Comparison of ENCODE assay signal across 19 cellular contexts in the genomic region with DNA sequence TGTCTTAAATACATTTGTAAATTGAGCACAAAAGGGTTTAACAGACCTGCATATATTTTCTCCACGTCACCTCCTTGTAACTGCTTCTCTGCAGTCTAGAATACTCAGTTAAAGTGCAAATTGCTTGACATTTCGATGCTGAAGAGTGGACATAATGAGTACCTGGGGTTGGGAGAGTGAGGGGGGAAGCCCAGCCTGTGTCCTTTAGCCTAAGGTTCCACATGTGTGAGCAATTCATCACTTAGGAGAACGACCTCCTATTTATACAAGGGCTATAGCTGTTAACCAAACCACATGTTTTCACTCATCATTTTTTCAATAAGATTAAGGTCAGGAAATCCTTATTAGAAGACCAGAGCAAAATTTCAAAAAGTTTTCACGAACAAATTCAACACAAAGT. TPM values are rescaled to one million over a fixed set of nuclear protein-coding genes. Genes with fewer than 3 reads are reported as not detected.
A peak's percentile ranks its signal among the peaks of the same experiment; 100 is the strongest.
DNase-seq lines count a peak whose midpoint lies in the region; ATAC-seq, FAIRE-seq and TF ChIP-seq lines count a peak whose summit lies in the region.
"Had no signal": no experiment of that assay in that cellular context is flagged by ENCODE, and none has a peak within 500 bp of the region (broad histone marks: within the 10 kb centered on the region; RNA-seq: fewer than 3 reads in every experiment).

No MANE protein-coding gene starts in this region.

- H3K4me1 ChIP-seq in A549 = peaks cover 41% of the 10 kb centered on the region
- H3K4me1 ChIP-seq: Caco-2, HAP-1 had no signal

- no peaks in the 10 kb centered on the region for H3F3A ChIP-seq in neural cell (ENCODE audit: insufficient read depth, low read length, poor library complexity, severe bottlenecking)

- no peaks in the 10 kb centered on the region for H3K79me2 ChIP-seq in neural cell (replicated peaks; ENCODE audit: insufficient read depth, low read length)

- POLR2A ChIA-PET in A549 (lab: Yijun Ruan, JAX) = no interaction called here
- POLR2A ChIA-PET in activated CD8-positive, alpha-beta T cell treated with anti-CD3 and anti-CD28 coated beads, Interleukin-2, amount 10 ng/mL, durations not matched to agents 7 days and 5 days (lab: Charles Lee) = no interaction called here

- H3K4me2 ChIP-seq in A549 (peak overlapping the region; percentile 79), neural cell (ENCODE audit: low read length) (no peak overlapping the region)

- DNase-seq in A549 (ENCODE audit: low read depth in 1 of 2, low spot score in 1 of 2) = no peak
- peak; percentile 21 for DNase-seq in DMS114 treated with DMSO at 0.1 percent for 48 hours (lab: John Stamatoyannopoulos, UW; ENCODE audit: unreplicated experiment)
- DNase-seq in UCSD-AML1 (lab: John Stamatoyannopoulos, UW; ENCODE audit: unreplicated experiment) = peak; percentile 0
- DNase-seq in activated CD8-positive, alpha-beta T cell treated with anti-CD3 and anti-CD28 coated beads, Interleukin-2, amount 10 ng/mL, durations not matched to agents 7 days and 5 days = no peak
- no peak for DNase-seq in NCI-H345 treated with DMSO at 0.1 percent for 48 hours (lab: John Stamatoyannopoulos, UW; ENCODE audit: unreplicated experiment)
- DNase-seq: Caco-2; CD8-positive, alpha-beta memory T cell; DMS153; DMS79 treated with DMSO at 0.1 percent for 48 hours; EL; HFFc6 had no signal

- H3K4me3 ChIP-seq in A549 = no peak overlapping the region
- no peak overlapping the region for H3K4me3 ChIP-seq in neural cell (ENCODE audit: low read length)
- H3K4me3 ChIP-seq: HAP-1 had no signal

- TF ChIP-seq CTCF in A549 (IDR thresholded peaks at IDR 0.05) (no peak), neural cell (IDR thresholded peaks at IDR 0.05; ENCODE audit: poor library complexity, severe bottlenecking) (no peak)

- TF ChIP-seq RAD21 in A549 (conservative IDR thresholded peaks at IDR 0.05 in 1 of 2, IDR thresholded peaks at IDR 0.05 in 1 of 2) (no peak), neural cell (conservative IDR thresholded peaks at IDR 0.05) (no peak)

- no peaks in the 10 kb centered on the region for H3K36me3 Mint-ChIP-seq in activated CD8-positive, alpha-beta T cell treated with anti-CD3 and anti-CD28 coated beads, Interleukin-2, amount 10 ng/mL, durations not matched to agents 7 days and 5 days (ENCODE audit: low read depth)
- H3K36me3 Mint-ChIP-seq: CD8-positive, alpha-beta memory T cell had no signal

- H2AFZ ChIP-seq in neural cell (ENCODE audit: low read depth, low read length) = no peak overlapping the region

- no peaks in the 10 kb centered on the region for H4K20me1 ChIP-seq in neural cell (ENCODE audit: insufficient read depth)

- H3K27ac ChIP-seq in A549 (peak overlapping the region; percentile 63 to 79), neural cell (ENCODE audit: low read length) (no peak overlapping the region)

- TF ChIP-seq POLR2A in A549 (IDR thresholded peaks at IDR 0.05; ENCODE audit: low read length) = no peak

- no peak overlapping the region for H3K27ac Mint-ChIP-seq in activated CD8-positive, alpha-beta T cell treated with anti-CD3 and anti-CD28 coated beads, Interleukin-2, amount 10 ng/mL, durations not matched to agents 7 days and 5 days
- H3K27ac Mint-ChIP-seq: CD8-positive, alpha-beta memory T cell; HFFc6 had no signal

- no peaks in the 10 kb centered on the region for H3K27me3 ChIP-seq in neural cell (ENCODE audit: insufficient read depth, low read depth, low read length)

- ATAC-seq in A549 = peak; percentile 62 to 68; a peak in 4 of 6 replicates
- no peak for ATAC-seq in activated CD8-positive, alpha-beta T cell treated with anti-CD3 and anti-CD28 coated beads, Interleukin-2, amount 10 ng/mL, durations not matched to agents 7 days and 5 days
- no peak for ATAC-seq in HG02642 (IDR thresholded peaks at IDR 0.05; ENCODE audit: poor library complexity, unreplicated experiment)
- ATAC-seq: HepG2 had no signal

- no peaks in the 10 kb centered on the region for H3K4me1 Mint-ChIP-seq in activated CD8-positive, alpha-beta T cell treated with anti-CD3 and anti-CD28 coated beads, Interleukin-2, amount 10 ng/mL, durations not matched to agents 7 days and 5 days (ENCODE audit: low read depth)
- H3K4me1 Mint-ChIP-seq: CD8-positive, alpha-beta memory T cell had no signal

- no peaks in the 10 kb centered on the region for H3K27me3 Mint-ChIP-seq in activated CD8-positive, alpha-beta T cell treated with anti-CD3 and anti-CD28 coated beads, Interleukin-2, amount 10 ng/mL, durations not matched to agents 7 days and 5 days (ENCODE audit: low read depth)
- H3K27me3 Mint-ChIP-seq: CD8-positive, alpha-beta memory T cell had no signal

- H3K9me3 Mint-ChIP-seq in activated CD8-positive, alpha-beta T cell treated with anti-CD3 and anti-CD28 coated beads, Interleukin-2, amount 10 ng/mL, durations not matched to agents 7 days and 5 days (ENCODE audit: insufficient read depth) = no peaks in the 10 kb centered on the region
- H3K9me3 Mint-ChIP-seq: CD8-positive, alpha-beta memory T cell; HFFc6 had no signal

- FAIRE-seq in A549 (lab: Jason Lieb, UNC) = no peak
- FAIRE-seq: GM12891, GM19239, H1, HepG2, HTR-8/SVneo had no signal

- no peak for TF ChIP-seq EP300 in A549 (IDR thresholded peaks at IDR 0.05)
- TF ChIP-seq EP300 in neural cell (conservative IDR thresholded peaks at IDR 0.05; ENCODE audit: poor library complexity, severe bottlenecking) = no peak

- CTCF ChIA-PET in A549 (lab: Yijun Ruan, JAX) = no interaction called here
- CTCF ChIA-PET in activated CD8-positive, alpha-beta T cell treated with anti-CD3 and anti-CD28 coated beads, Interleukin-2, amount 10 ng/mL, durations not matched to agents 7 days and 5 days (lab: Charles Lee) = no interaction called here

- H3K9ac ChIP-seq in neural cell (ENCODE audit: low read length) = no peak overlapping the region

- no peaks in the 10 kb centered on the region for H3K36me3 ChIP-seq in neural cell (ENCODE audit: insufficient read depth, low read length)
- H3K36me3 ChIP-seq: HAP-1 had no signal

- H3K9me2 ChIP-seq in neural cell (ENCODE audit: insufficient read depth, low read length) = no peaks in the 10 kb centered on the region

- WGBS in A549 (ENCODE audit: missing lambda C conversion rate) = 28% methylated on average over 4 of the region's 4 CpGs

- H3K4me3 Mint-ChIP-seq in activated CD8-positive, alpha-beta T cell treated with anti-CD3 and anti-CD28 coated beads, Interleukin-2, amount 10 ng/mL, durations not matched to agents 7 days and 5 days = no peak overlapping the region
- H3K4me3 Mint-ChIP-seq: CD8-positive, alpha-beta memory T cell; HFFc6 had no signal

- H3K9me3 ChIP-seq in A549 (no peaks in the 10 kb centered on the region), neural cell (ENCODE audit: low read length) (no peaks in the 10 kb centered on the region)
- H3K9me3 ChIP-seq: Caco-2, HAP-1 had no signal

TF ChIP-seq in A549, 52 proteins besides CTCF, POLR2A, EP300 and RAD21 (continues in another document):
- TF ChIP-seq RCOR1 (IDR thresholded peaks at IDR 0.05; ENCODE audit: low read depth, low read length) = no peak
- no peak for TF ChIP-seq ZFP36 (IDR thresholded peaks at IDR 0.05; ENCODE audit: borderline replicate concordance, partially characterized antibody)
- no peak for TF ChIP-seq NFE2L2 (conservative IDR thresholded peaks at IDR 0.05; ENCODE audit: low read length)
- no peak for TF ChIP-seq TFCP2L1 (CRISPR knock-in tag; IDR thresholded peaks at IDR 0.05)
- no peak for TF ChIP-seq CHD4 (IDR thresholded peaks at IDR 0.05; ENCODE audit: borderline replicate concordance)
- no peak for TF ChIP-seq HDAC2 (IDR thresholded peaks at IDR 0.05)
- TF ChIP-seq, protein P1, sequence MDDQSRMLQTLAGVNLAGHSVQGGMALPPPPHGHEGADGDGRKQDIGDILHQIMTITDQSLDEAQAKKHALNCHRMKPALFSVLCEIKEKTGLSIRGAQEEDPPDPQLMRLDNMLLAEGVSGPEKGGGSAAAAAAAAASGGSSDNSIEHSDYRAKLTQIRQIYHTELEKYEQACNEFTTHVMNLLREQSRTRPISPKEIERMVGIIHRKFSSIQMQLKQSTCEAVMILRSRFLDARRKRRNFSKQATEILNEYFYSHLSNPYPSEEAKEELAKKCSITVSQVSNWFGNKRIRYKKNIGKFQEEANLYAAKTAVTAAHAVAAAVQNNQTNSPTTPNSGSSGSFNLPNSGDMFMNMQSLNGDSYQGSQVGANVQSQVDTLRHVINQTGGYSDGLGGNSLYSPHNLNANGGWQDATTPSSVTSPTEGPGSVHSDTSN (IDR thresholded peaks at IDR 0.05) = no peak

TF ChIP-seq in neural cell, 6 proteins besides CTCF, POLR2A, EP300 and RAD21:
- TF ChIP-seq SMC3 (conservative IDR thresholded peaks at IDR 0.05; ENCODE audit: poor library complexity) (no peak), POLR2AphosphoS5 (IDR thresholded peaks at IDR 0.05) (peak; percentile 2)

RNA-seq across cellular contexts. Expression of a gene that starts 29.5 kb away (rescaled TPM):
- 29.5 and 30.3 TPM in 2 replicates for polyA plus RNA-seq in A549 (2011; rRNA removed)
- polyA plus RNA-seq in A549 (2012; cell fraction: cytosol; rRNA removed) = 14.7 and 17.4 TPM in 2 replicates
- 10.3 and 13.0 TPM in 2 replicates for polyA plus RNA-seq in A549 (2012; cell fraction: nucleus; rRNA removed)
- polyA plus RNA-seq in A549 (2017; fragmentation: RNase III; extraction: RNeasy Plus Mini Kit Qiagen cat#74134 plus additional on column Dnase treatment) = 13.2 to 16.0 TPM (median 14.1 TPM) in 3 replicates
- 46.7 and 56.9 TPM in 2 replicates for polyA minus RNA-seq in A549 (2011; rRNA and poly(A)+ RNA removed)
- polyA plus RNA-seq in neural cell = 3.5 and 4.6 TPM in 2 replicates
- polyA minus RNA-seq in neural cell = 32.4 and 35.9 TPM in 2 replicates
- under 1 TPM; 0.08 to 0.13 TPM for total RNA-seq in activated CD8-positive, alpha-beta T cell treated with anti-CD3 and anti-CD28 coated beads, Interleukin-2, amount 10 ng/mL, durations not matched to agents 7 days and 5 days
- polyA plus RNA-seq: HepG2 had no signal

Comparison
In these comparisons a context has a peak if more than half of its experiments do, and no peak if none do; other contexts are left out.
1. ATAC-seq: peak in A549 (2 of 2); none in activated CD8-positive, alpha-beta T cell treated with anti-CD3 and anti-CD28 coated beads, Interleukin-2, amount 10 ng/mL, durations not matched to agents 7 days and 5 days (single experiment) and HG02642 (single experiment).
2. DNase-seq: peak in DMS114 treated with DMSO at 0.1 percent for 48 hours (single experiment) and UCSD-AML1 (single experiment); none in A549 (0 of 2), activated CD8-positive, alpha-beta T cell treated with anti-CD3 and anti-CD28 coated beads, Interleukin-2, amount 10 ng/mL, durations not matched to agents 7 days and 5 days (single experiment) and NCI-H345 treated with DMSO at 0.1 percent for 48 hours (single experiment).